In genomic region chr3:13637953-13638352, GRCh38 we compare ENCODE assay signal across 21 cellular contexts.
"Had no signal": no experiment of that assay in that cellular context is flagged by ENCODE, and none has a peak within 500 bp of the region (broad histone marks: within the 10 kb centered on the region; RNA-seq: fewer than 3 reads in every experiment).

No MANE protein-coding gene starts in this region.

- H3K36me3 ChIP-seq: colonic mucosa, esophagus squamous epithelium, gastrocnemius medialis, left lung, lower lobe of right lung had no signal

- ATAC-seq: effector memory CD8-positive, alpha-beta T cell; esophagus mucosa; gastrocnemius medialis; left cardiac atrium; left lung; lower lobe of right lung; mucosa of descending colon had no signal

- DNase-seq: colonic mucosa; cortex of kidney; effector CD8-positive, alpha-beta T cell; effector memory CD8-positive, alpha-beta T cell; endodermal cell; erythroblast; esophagus squamous epithelium; foreskin fibroblast; foreskin melanocyte; gastrocnemius medialis; head of caudate nucleus; heart right ventricle; hippocampal formation; left cardiac atrium; left ventricle myocardium superior; lower lobe of right lung; mesenchymal stem cell had no signal

- H3K27ac ChIP-seq: colonic mucosa, epithelial cell of prostate, esophagus squamous epithelium, gastrocnemius medialis, heart right ventricle, left lung, lower lobe of right lung had no signal

- H3K4me1 ChIP-seq: colonic mucosa, gastrocnemius medialis, left lung, lower lobe of right lung had no signal

- H3K4me3 ChIP-seq: colonic mucosa, esophagus squamous epithelium, gastrocnemius medialis, heart right ventricle, left lung, lower lobe of right lung, mucosa of descending colon had no signal

- H3K9me3 ChIP-seq: colonic mucosa, esophagus squamous epithelium, gastrocnemius medialis, heart right ventricle, left lung, lower lobe of right lung, mucosa of descending colon had no signal

- H3K27me3 ChIP-seq: colonic mucosa, left lung had no signal
